ENCODE assay signal across 7 cellular contexts in the genomic region with DNA sequence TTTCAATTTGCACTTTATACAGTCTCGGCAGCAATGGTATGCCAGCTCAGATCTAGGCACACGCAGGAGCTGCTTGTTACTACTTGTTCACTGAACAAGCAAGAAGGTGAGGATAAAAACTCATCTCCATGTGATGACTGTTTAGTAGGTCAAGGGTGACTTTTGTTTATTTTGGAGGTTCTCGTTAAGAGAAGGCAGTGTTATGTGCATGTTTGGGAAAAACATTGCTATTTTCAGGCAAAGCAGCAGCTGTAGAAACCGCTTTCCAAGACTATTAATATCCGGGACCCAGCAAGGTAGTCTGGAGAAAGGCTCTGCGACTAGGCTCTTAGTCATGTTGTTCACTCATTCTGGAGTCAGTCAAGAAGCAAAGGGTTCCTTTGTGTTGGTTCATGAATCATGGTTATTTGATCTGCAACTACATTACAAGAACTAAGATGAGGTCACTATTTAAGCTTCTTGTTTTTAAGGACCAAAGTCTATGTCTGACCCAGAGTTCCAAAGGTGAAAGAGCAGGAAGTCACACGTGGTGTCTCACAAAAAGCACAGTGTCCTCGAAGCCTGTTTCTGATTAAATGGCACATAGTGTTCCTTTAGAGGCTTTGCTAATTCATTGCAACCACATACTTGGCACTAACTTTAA.
DNase-seq lines count a peak whose midpoint lies in the region; ATAC-seq, FAIRE-seq and TF ChIP-seq lines count a peak whose summit lies in the region.
"Not testable (repeated sequence)": the region's sequence is repeated elsewhere in the genome, so short reads cannot be mapped to it uniquely, and the experiment has no call there.

No MANE protein-coding gene starts in this region.

- TF ChIP-seq CTCF in RWPE2 (IDR thresholded peaks at IDR 0.05; ENCODE audit: poor library complexity, severe bottlenecking); endothelial cell of umbilical vein (IDR thresholded peaks at IDR 0.05; ENCODE audit: extremely low read depth in 1 of 2, insufficient read depth in 1 of 2, low read depth in 1 of 2, low read length in 2 of 2): not testable (repeated sequence)

- TF ChIP-seq POLR2A in endothelial cell of umbilical vein (IDR thresholded peaks at IDR 0.05; ENCODE audit: low read depth, low read length), result not testable (repeated sequence)

- not testable (repeated sequence) for TF ChIP-seq EP300 in Ishikawa (IDR thresholded peaks at IDR 0.05; ENCODE audit: borderline replicate concordance)

- not testable (repeated sequence) for H3K9ac ChIP-seq in endothelial cell of umbilical vein (replicated peaks; ENCODE audit: extremely low read depth, insufficient read depth, low read length)

- dilution Hi-C loops in endothelial cell of umbilical vein (cut with MboI; ENCODE audit: extremely low pct_ligation_motif_present, low sequenced_read_pairs), result not testable (repeated sequence)

- not testable (repeated sequence) for H3K36me3 ChIP-seq in RWPE2 (ENCODE audit: low read depth); endothelial cell of umbilical vein (ENCODE audit: control insufficient read depth in 2 of 2, extremely low read depth in 1 of 2, insufficient read depth in 2 of 2, low read length in 2 of 2)

- not testable (repeated sequence) for BruUV-seq in endothelial cell of umbilical vein (replicated peaks; lab: Mats Ljungman, UMichigan)

- H3K9me1 ChIP-seq in endothelial cell of umbilical vein (replicated peaks; ENCODE audit: control insufficient read depth, extremely low read depth, insufficient read depth, low read length), result not testable (repeated sequence)

- CTCF ChIA-PET in endothelial cell of umbilical vein (lab: Charles Lee), result not testable (repeated sequence)

- ATAC-seq in RWPE2 (ENCODE audit: low read depth), result not testable (repeated sequence)

- DNase-seq in ELR (ENCODE audit: low read depth) (peak; percentile 69), astrocyte of the hippocampus (ENCODE audit: low read depth, low spot score) (peak; percentile 28), endothelial cell of umbilical vein (ENCODE audit: low read depth, low spot score) (peak; percentile 35), iris pigment epithelial cell (ENCODE audit: low read depth) (peak; percentile 28), skeletal muscle cell (ENCODE audit: low read depth) (peak; percentile 10)
- DNase-seq in RWPE2 (ENCODE audit: low spot score), result not testable (repeated sequence)

- H3K27ac ChIP-seq in RWPE2 (ENCODE audit: poor library complexity, severe bottlenecking), result peak overlapping the region; percentile 73
- peak overlapping the region; percentile 68 for H3K27ac ChIP-seq in endothelial cell of umbilical vein (ENCODE audit: insufficient read depth, low read depth, low read length)

- intact Hi-C loops in endothelial cell of umbilical vein (cut with micrococcal nuclease), result not testable (repeated sequence)

- TF ChIP-seq RAD21 in Ishikawa (IDR thresholded peaks at IDR 0.05; ENCODE audit: low read depth), result not testable (repeated sequence)

- POLR2A ChIA-PET in endothelial cell of umbilical vein (lab: Charles Lee), result not testable (repeated sequence)

- H3K27me3 ChIP-seq in RWPE2 (ENCODE audit: insufficient read depth, poor library complexity, severe bottlenecking); endothelial cell of umbilical vein (ENCODE audit: control insufficient read depth in 2 of 2, insufficient read depth in 2 of 2, low read length in 2 of 2): not testable (repeated sequence)

- not testable (repeated sequence) for H3K4me2 ChIP-seq in endothelial cell of umbilical vein (ENCODE audit: insufficient read depth, low read length)

- not testable (repeated sequence) for H4K20me1 ChIP-seq in endothelial cell of umbilical vein (replicated peaks; ENCODE audit: control insufficient read depth, extremely low read depth, insufficient read depth, low read length)

- peaks cover 12% of the 10 kb centered on the region for H3K4me1 ChIP-seq in RWPE2 (ENCODE audit: insufficient read depth, poor library complexity, severe bottlenecking)
- not testable (repeated sequence) for H3K4me1 ChIP-seq in endothelial cell of umbilical vein (ENCODE audit: control insufficient read depth, extremely low read depth, insufficient read depth, low read length)

- not testable (repeated sequence) for H2AFZ ChIP-seq in endothelial cell of umbilical vein (ENCODE audit: low read depth, low read length)

- H3K79me2 ChIP-seq in endothelial cell of umbilical vein (ENCODE audit: control insufficient read depth, insufficient read depth, low read length), result not testable (repeated sequence)

- not testable (repeated sequence) for H3K4me3 ChIP-seq in RWPE2 (ENCODE audit: severe bottlenecking); endothelial cell of umbilical vein (replicated peaks in 1 of 3; ENCODE audit: insufficient read depth in 1 of 3, low read depth in 1 of 3, low read length in 3 of 3); skeletal muscle cell (ENCODE audit: low read depth, low read length)

- not testable (repeated sequence) for FAIRE-seq in endothelial cell of umbilical vein (lab: Jason Lieb, UNC)

- not testable (repeated sequence) for H3K9me3 ChIP-seq in RWPE2 (ENCODE audit: severe bottlenecking); endothelial cell of umbilical vein (replicated peaks; ENCODE audit: control insufficient read depth, insufficient read depth, low read length)

TF ChIP-seq in Ishikawa, 13 proteins besides CTCF, POLR2A, EP300 and RAD21:
- TF ChIP-seq MAX (IDR thresholded peaks at IDR 0.05), result peak; percentile 80

TF ChIP-seq in endothelial cell of umbilical vein, 7 proteins besides CTCF, POLR2A, EP300 and RAD21:
- peak; percentile 43 for TF ChIP-seq JUN (IDR thresholded peaks at IDR 0.05; ENCODE audit: borderline replicate concordance, insufficient read depth, insufficient read length, low read depth)
TF ChIP-seq in endothelial cell of umbilical vein: peak in this region for 1; not testable (repeated sequence) for 6.
